Comparison of ENCODE assay signal across 8 cellular contexts in the genomic region with DNA sequence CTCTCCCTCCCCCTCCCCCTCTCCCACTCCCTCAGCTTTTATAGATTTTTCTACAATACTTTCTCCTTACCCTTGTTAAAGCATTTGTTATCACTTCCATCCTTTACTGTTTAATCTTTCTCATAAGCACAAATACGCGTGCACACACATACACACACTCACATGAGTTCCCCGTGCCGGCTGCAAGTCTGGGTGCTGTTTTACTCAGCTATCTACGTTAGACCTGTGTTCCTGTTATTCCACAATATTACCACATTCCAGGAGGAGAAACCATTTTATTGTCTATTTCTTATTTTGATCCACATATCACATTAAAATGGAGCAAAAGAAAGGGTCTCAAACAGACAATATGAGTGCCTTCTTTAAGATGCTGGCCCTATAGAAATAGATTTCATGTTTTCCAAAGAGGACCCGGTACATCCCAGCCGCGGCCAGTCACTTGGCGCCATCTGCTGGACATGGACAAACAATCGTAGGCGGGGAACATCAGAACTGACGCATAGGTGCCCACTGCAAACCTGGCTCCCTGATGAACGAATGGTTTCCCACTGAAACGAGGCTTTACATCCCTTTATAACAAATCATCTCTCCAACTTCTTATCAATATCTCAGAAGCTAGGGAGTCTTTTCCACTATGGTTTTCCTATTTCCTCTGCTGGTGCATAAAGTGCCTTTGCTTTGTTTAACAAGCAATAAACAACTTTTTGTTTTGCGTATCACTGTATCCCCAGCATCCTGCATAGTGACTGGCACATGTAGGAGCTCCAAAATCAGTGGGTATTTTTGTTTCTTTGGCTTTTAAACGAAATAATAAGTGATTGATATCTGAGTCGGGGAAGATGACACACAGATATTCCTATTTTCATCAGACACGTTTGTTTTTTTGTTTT.
DNase-seq lines count a peak whose midpoint lies in the region; ATAC-seq and TF ChIP-seq lines count a peak whose summit lies in the region.

No MANE protein-coding gene starts in this region.

- H3K4me3 Mint-ChIP-seq in nephron progenitor cell, result no peak overlapping the region

- peak; percentile 93 for TF ChIP-seq CTCF in nephron progenitor cell (IDR thresholded peaks at IDR 0.05)

- ATAC-seq in HG02973 (IDR thresholded peaks at IDR 0.05; ENCODE audit: unreplicated experiment), result peak; percentile 58
- ATAC-seq in HG02798 (IDR thresholded peaks at IDR 0.05; ENCODE audit: poor library complexity, unreplicated experiment), result no peak

- H3K27ac Mint-ChIP-seq in nephron progenitor cell, result no peak overlapping the region

- DNase-seq in COLO829 (ENCODE audit: low spot score) (peak; percentile 61), NOMO-1 (lab: John Stamatoyannopoulos, UW; ENCODE audit: unreplicated experiment in 2 of 2) (peak; percentile 58 to 60), activated T-cell treated with anti-CD3 and anti-CD28 coated beads for 24 hours (ENCODE audit: low read depth) (peak; percentile 43), fibroblast of gingiva (ENCODE audit: low read depth) (peak; percentile 37), nephron progenitor cell (peak; percentile 82), superior temporal gyrus (ENCODE audit: extremely low spot score) (peak; percentile 89)

- peaks cover 14% of the 10 kb centered on the region for H3K27me3 Mint-ChIP-seq in nephron progenitor cell (ENCODE audit: low read depth, poor library complexity)

- peaks cover 8% of the 10 kb centered on the region for H3K4me1 Mint-ChIP-seq in nephron progenitor cell

- H3K9me3 Mint-ChIP-seq in nephron progenitor cell, result peaks cover 52% of the 10 kb centered on the region

- H3K36me3 Mint-ChIP-seq in nephron progenitor cell (ENCODE audit: low read depth), result no peaks in the 10 kb centered on the region

Comparison
In these comparisons a context has a peak if more than half of its experiments do, and no peak if none do; other contexts are left out.
1. DNase-seq: peak in every context shown above with its lines; median percentile 89 in superior temporal gyrus; 82 in nephron progenitor cell; 61 in COLO829; 59 in NOMO-1; 43 in activated T-cell treated with anti-CD3 and anti-CD28 coated beads for 24 hours; 37 in fibroblast of gingiva.